Comparison of ENCODE assay signal across 1 cellular context in genomic region chrX:115892787-115893671, GRCh38.
A peak's percentile ranks its signal among the peaks of the same experiment; 100 is the strongest.
TF ChIP-seq lines count a peak whose summit lies in the region.

No MANE protein-coding gene starts in this region.

TF ChIP-seq in GM12878, 131 proteins besides CTCF, POLR2A, EP300 and RAD21 (continued from another document):
- TF ChIP-seq RELB (IDR thresholded peaks at IDR 0.05; ENCODE audit: low read depth) (peak; percentile 57), POLR2AphosphoS2 (IDR thresholded peaks at IDR 0.05; ENCODE audit: low read depth, low read length) (no peak), LARP7 (IDR thresholded peaks at IDR 0.05) (no peak), STAT1 (conservative IDR thresholded peaks at IDR 0.05) (no peak), ZSCAN29 (IDR thresholded peaks at IDR 0.05) (0 out of 2 replicates have a peak, but pooled peaks have one; percentile 18), ASH2L (IDR thresholded peaks at IDR 0.05; ENCODE audit: borderline replicate concordance, low read depth) (no peak), SIN3A (IDR thresholded peaks at IDR 0.05; ENCODE audit: low read depth, low read length) (no peak), MEF2B (IDR thresholded peaks at IDR 0.05; ENCODE audit: partially characterized antibody, poor library complexity, severe bottlenecking) (peak; percentile 86), YY1 (IDR thresholded peaks at IDR 0.05; ENCODE audit: low read depth, low read length) (peak; percentile 94), IRF4 (IDR thresholded peaks at IDR 0.05; ENCODE audit: low read depth, low read length) (0 out of 2 replicates have a peak, but pooled peaks have one; percentile 70), TBL1XR1 (IDR thresholded peaks at IDR 0.05; ENCODE audit: low read depth, low read length) (peak; percentile 77), ZNF274 (IDR thresholded peaks at IDR 0.05; ENCODE audit: insufficient read depth, insufficient read length) (no peak), POU2F2 (IDR thresholded peaks at IDR 0.05; ENCODE audit: borderline replicate concordance, low read depth, low read length) (peak; percentile 63; the same call in 2 of the 3 replicates), SMC3 (IDR thresholded peaks at IDR 0.05; ENCODE audit: borderline replicate concordance, low read length) (peak; percentile 59), BCLAF1 (IDR thresholded peaks at IDR 0.05) (no peak), ZNF217 (IDR thresholded peaks at IDR 0.05) (no peak), IKZF1 (conservative IDR thresholded peaks at IDR 0.05) (peak; percentile 55), TARDBP (IDR thresholded peaks at IDR 0.05; ENCODE audit: borderline replicate concordance) (0 out of 2 replicates have a peak, but pooled peaks have one; percentile 78), GATAD2B (conservative IDR thresholded peaks at IDR 0.05; ENCODE audit: low read depth) (0 out of 2 replicates have a peak, but pooled peaks have one; percentile 27), FOXK2 (IDR thresholded peaks at IDR 0.05) (no peak), NR2F1 (conservative IDR thresholded peaks at IDR 0.05) (0 out of 2 replicates have a peak, but pooled peaks have one; percentile 45), TCF3 (IDR thresholded peaks at IDR 0.05; ENCODE audit: borderline replicate concordance, insufficient read depth, low read depth, low read length) (0 out of 2 replicates have a peak, but pooled peaks have one; percentile 42), IKZF2 (IDR thresholded peaks at IDR 0.05) (peak; percentile 43 to 58; a peak in 2 of 4 replicates), ZNF384 (IDR thresholded peaks at IDR 0.05; ENCODE audit: borderline replicate concordance, low read depth, low read length) (peak; percentile 100), ZBED1 (IDR thresholded peaks at IDR 0.05; ENCODE audit: borderline replicate concordance) (peak; percentile 93; the same call in 1 of the 2 replicates), CREM (IDR thresholded peaks at IDR 0.05; ENCODE audit: low read depth) (peak; percentile 75; the same call in 1 of the 2 replicates), GABPA (IDR thresholded peaks at IDR 0.05; ENCODE audit: low read depth) (peak; percentile 54; the same call in 1 of the 2 replicates), NBN (IDR thresholded peaks at IDR 0.05) (0 out of 2 replicates have a peak, but pooled peaks have one; percentile 34), CEBPB (IDR thresholded peaks at IDR 0.05; ENCODE audit: borderline replicate concordance in 1 of 2, low read depth in 2 of 2, low read length in 2 of 2) (0 out of 4 replicates have a peak, but pooled peaks of 1 of the 2 experiments have one; percentile 33), NFIC (IDR thresholded peaks at IDR 0.05; ENCODE audit: low read depth, low read length) (peak; percentile 61; the same call in 1 of the 2 replicates), YBX1 (IDR thresholded peaks at IDR 0.05) (no peak), BHLHE40 (IDR thresholded peaks at IDR 0.05; ENCODE audit: borderline replicate concordance in 1 of 2, low read depth in 2 of 2, low read length in 1 of 2) (peak in 1 of 2 experiments; percentile 56; a peak in 2 of 4 replicates), MAX (IDR thresholded peaks at IDR 0.05; ENCODE audit: low read depth, low read length) (no peak; the same call in 1 of the 2 replicates), CHD2 (IDR thresholded peaks at IDR 0.05; ENCODE audit: borderline replicate concordance, low read depth, low read length) (peak; percentile 95), TCF12 (IDR thresholded peaks at IDR 0.05; ENCODE audit: low read depth, low read length) (peak; percentile 41; the same call in 1 of the 2 replicates), PAX8 (IDR thresholded peaks at IDR 0.05) (no peak), NR2C2 (IDR thresholded peaks at IDR 0.05; ENCODE audit: borderline replicate concordance, control insufficient read depth, insufficient read length, low read depth) (no peak), CBX5 (IDR thresholded peaks at IDR 0.05; ENCODE audit: low read depth) (0 out of 2 replicates have a peak, but pooled peaks have one; percentile 51)
